Comparison of ENCODE assay signal across 2 cellular contexts in the genomic region with DNA sequence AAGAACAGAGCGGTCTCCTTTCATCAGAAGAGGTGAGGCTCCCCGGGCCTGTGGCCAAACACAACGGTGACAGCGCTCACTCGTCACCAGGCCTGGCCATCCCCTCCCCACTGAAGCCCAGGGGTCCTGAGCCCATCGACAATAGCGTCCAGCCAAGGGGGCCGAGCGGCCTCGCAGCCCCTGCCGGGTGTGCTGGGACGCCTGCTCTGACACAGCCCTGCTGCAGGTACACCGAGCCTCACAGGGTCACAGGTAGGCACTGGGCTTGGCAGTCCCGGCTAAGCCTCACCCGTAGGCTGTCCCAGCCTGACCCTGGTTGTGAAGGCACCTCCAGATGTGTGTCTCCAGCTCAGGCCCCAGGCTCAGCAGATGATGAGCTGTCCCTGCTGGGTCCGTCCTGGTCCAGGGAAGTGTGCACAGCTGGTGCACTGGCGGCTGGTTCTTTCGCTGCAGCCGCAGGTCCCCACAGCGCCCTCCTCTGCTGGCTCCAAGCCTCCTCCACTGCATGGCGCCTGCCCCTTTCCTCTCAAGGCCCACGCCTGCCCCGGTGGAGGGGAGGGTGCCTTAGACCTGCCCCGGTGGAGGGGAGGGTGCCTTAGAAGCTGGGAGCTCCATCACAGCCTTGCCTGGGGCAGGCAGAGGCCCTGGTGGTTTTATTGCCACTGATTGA.
TF ChIP-seq lines count a peak whose summit lies in the region.

No MANE protein-coding gene starts in this region.

TF ChIP-seq in SK-N-SH, 30 proteins besides CTCF, POLR2A, EP300 and RAD21 (continued from another document):
- TF ChIP-seq, protein P1, sequence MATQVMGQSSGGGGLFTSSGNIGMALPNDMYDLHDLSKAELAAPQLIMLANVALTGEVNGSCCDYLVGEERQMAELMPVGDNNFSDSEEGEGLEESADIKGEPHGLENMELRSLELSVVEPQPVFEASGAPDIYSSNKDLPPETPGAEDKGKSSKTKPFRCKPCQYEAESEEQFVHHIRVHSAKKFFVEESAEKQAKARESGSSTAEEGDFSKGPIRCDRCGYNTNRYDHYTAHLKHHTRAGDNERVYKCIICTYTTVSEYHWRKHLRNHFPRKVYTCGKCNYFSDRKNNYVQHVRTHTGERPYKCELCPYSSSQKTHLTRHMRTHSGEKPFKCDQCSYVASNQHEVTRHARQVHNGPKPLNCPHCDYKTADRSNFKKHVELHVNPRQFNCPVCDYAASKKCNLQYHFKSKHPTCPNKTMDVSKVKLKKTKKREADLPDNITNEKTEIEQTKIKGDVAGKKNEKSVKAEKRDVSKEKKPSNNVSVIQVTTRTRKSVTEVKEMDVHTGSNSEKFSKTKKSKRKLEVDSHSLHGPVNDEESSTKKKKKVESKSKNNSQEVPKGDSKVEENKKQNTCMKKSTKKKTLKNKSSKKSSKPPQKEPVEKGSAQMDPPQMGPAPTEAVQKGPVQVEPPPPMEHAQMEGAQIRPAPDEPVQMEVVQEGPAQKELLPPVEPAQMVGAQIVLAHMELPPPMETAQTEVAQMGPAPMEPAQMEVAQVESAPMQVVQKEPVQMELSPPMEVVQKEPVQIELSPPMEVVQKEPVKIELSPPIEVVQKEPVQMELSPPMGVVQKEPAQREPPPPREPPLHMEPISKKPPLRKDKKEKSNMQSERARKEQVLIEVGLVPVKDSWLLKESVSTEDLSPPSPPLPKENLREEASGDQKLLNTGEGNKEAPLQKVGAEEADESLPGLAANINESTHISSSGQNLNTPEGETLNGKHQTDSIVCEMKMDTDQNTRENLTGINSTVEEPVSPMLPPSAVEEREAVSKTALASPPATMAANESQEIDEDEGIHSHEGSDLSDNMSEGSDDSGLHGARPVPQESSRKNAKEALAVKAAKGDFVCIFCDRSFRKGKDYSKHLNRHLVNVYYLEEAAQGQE (IDR thresholded peaks at IDR 0.05; ENCODE audit: low read depth, low read length), result no peak
- no peak for TF ChIP-seq TAF1 (IDR thresholded peaks at IDR 0.05; ENCODE audit: borderline replicate concordance, low read depth, low read length)
- TF ChIP-seq, protein P2, sequence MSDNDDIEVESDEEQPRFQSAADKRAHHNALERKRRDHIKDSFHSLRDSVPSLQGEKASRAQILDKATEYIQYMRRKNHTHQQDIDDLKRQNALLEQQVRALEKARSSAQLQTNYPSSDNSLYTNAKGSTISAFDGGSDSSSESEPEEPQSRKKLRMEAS (IDR thresholded peaks at IDR 0.05; ENCODE audit: low read depth), result no peak
- TF ChIP-seq, protein P3, sequence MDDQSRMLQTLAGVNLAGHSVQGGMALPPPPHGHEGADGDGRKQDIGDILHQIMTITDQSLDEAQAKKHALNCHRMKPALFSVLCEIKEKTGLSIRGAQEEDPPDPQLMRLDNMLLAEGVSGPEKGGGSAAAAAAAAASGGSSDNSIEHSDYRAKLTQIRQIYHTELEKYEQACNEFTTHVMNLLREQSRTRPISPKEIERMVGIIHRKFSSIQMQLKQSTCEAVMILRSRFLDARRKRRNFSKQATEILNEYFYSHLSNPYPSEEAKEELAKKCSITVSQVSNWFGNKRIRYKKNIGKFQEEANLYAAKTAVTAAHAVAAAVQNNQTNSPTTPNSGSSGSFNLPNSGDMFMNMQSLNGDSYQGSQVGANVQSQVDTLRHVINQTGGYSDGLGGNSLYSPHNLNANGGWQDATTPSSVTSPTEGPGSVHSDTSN (IDR thresholded peaks at IDR 0.05), result no peak
- no peak for TF ChIP-seq FOXM1 (IDR thresholded peaks at IDR 0.05; ENCODE audit: low read depth)
- no peak for TF ChIP-seq SMC3 (IDR thresholded peaks at IDR 0.05; ENCODE audit: low read depth, low read length)

TF ChIP-seq in SK-N-SH treated with all-trans-retinoic acid at 6 μM for 48 hours, 23 proteins besides CTCF, POLR2A, EP300 and RAD21 (continued from another document):
- TF ChIP-seq, protein P4, sequence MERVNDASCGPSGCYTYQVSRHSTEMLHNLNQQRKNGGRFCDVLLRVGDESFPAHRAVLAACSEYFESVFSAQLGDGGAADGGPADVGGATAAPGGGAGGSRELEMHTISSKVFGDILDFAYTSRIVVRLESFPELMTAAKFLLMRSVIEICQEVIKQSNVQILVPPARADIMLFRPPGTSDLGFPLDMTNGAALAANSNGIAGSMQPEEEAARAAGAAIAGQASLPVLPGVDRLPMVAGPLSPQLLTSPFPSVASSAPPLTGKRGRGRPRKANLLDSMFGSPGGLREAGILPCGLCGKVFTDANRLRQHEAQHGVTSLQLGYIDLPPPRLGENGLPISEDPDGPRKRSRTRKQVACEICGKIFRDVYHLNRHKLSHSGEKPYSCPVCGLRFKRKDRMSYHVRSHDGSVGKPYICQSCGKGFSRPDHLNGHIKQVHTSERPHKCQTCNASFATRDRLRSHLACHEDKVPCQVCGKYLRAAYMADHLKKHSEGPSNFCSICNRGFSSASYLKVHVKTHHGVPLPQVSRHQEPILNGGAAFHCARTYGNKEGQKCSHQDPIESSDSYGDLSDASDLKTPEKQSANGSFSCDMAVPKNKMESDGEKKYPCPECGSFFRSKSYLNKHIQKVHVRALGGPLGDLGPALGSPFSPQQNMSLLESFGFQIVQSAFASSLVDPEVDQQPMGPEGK (CRISPR knock-in tag; IDR thresholded peaks at IDR 0.05; ENCODE audit: borderline replicate concordance), result no peak
- TF ChIP-seq ZNF8 (CRISPR knock-in tag; IDR thresholded peaks at IDR 0.05) (no peak), ZFP30 (CRISPR knock-in tag; IDR thresholded peaks at IDR 0.05) (no peak), ISL1 (CRISPR knock-in tag; IDR thresholded peaks at IDR 0.05) (no peak), ZNF70 (CRISPR knock-in tag; IDR thresholded peaks at IDR 0.05) (no peak), ARNTL (CRISPR knock-in tag; IDR thresholded peaks at IDR 0.05; ENCODE audit: borderline replicate concordance, low read depth) (no peak)
- TF ChIP-seq, protein P5, sequence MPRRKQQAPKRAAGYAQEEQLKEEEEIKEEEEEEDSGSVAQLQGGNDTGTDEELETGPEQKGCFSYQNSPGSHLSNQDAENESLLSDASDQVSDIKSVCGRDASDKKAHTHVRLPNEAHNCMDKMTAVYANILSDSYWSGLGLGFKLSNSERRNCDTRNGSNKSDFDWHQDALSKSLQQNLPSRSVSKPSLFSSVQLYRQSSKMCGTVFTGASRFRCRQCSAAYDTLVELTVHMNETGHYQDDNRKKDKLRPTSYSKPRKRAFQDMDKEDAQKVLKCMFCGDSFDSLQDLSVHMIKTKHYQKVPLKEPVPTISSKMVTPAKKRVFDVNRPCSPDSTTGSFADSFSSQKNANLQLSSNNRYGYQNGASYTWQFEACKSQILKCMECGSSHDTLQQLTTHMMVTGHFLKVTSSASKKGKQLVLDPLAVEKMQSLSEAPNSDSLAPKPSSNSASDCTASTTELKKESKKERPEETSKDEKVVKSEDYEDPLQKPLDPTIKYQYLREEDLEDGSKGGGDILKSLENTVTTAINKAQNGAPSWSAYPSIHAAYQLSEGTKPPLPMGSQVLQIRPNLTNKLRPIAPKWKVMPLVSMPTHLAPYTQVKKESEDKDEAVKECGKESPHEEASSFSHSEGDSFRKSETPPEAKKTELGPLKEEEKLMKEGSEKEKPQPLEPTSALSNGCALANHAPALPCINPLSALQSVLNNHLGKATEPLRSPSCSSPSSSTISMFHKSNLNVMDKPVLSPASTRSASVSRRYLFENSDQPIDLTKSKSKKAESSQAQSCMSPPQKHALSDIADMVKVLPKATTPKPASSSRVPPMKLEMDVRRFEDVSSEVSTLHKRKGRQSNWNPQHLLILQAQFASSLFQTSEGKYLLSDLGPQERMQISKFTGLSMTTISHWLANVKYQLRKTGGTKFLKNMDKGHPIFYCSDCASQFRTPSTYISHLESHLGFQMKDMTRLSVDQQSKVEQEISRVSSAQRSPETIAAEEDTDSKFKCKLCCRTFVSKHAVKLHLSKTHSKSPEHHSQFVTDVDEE (CRISPR knock-in tag; IDR thresholded peaks at IDR 0.05), result no peak
- TF ChIP-seq, protein P6, sequence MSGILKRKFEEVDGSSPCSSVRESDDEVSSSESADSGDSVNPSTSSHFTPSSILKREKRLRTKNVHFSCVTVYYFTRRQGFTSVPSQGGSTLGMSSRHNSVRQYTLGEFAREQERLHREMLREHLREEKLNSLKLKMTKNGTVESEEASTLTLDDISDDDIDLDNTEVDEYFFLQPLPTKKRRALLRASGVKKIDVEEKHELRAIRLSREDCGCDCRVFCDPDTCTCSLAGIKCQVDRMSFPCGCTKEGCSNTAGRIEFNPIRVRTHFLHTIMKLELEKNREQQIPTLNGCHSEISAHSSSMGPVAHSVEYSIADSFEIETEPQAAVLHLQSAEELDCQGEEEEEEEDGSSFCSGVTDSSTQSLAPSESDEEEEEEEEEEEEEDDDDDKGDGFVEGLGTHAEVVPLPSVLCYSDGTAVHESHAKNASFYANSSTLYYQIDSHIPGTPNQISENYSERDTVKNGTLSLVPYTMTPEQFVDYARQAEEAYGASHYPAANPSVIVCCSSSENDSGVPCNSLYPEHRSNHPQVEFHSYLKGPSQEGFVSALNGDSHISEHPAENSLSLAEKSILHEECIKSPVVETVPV (CRISPR knock-in tag; IDR thresholded peaks at IDR 0.05), result no peak
- TF ChIP-seq, protein P7, sequence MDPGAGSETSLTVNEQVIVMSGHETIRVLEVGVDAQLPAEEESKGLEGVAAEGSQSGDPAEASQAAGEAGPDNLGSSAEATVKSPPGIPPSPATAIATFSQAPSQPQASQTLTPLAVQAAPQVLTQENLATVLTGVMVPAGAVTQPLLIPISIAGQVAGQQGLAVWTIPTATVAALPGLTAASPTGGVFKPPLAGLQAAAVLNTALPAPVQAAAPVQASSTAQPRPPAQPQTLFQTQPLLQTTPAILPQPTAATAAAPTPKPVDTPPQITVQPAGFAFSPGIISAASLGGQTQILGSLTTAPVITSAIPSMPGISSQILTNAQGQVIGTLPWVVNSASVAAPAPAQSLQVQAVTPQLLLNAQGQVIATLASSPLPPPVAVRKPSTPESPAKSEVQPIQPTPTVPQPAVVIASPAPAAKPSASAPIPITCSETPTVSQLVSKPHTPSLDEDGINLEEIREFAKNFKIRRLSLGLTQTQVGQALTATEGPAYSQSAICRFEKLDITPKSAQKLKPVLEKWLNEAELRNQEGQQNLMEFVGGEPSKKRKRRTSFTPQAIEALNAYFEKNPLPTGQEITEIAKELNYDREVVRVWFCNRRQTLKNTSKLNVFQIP (CRISPR knock-in tag; IDR thresholded peaks at IDR 0.05; ENCODE audit: borderline replicate concordance, low read depth), result no peak
